ENCODE assay signal across 8 cellular contexts in the genomic region with DNA sequence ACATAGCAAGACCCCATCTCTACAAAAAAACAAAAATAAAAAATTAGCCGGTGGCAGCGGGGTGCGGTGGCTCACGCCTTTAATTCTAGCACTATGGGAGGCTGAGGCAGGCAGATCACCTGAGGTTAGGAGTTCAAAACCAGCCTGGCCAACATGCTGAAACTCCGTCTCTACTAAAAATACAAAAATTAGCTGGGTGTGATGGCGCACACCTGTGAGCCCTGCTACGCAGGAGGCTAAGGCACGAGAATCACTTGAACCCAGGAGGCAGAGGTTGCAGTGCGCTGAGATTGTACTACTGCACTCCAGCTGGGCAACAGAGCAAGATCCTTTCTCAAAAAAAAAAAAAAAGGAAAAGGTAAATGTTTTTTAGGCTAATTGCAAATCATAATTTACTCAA. TPM values are rescaled to one million over a fixed set of nuclear protein-coding genes. Genes with fewer than 3 reads are reported as not detected.
A peak's percentile ranks its signal among the peaks of the same experiment; 100 is the strongest.
DNase-seq lines count a peak whose midpoint lies in the region; ATAC-seq and TF ChIP-seq lines count a peak whose summit lies in the region.
"Not testable (repeated sequence)": the region's sequence is repeated elsewhere in the genome, so short reads cannot be mapped to it uniquely, and the experiment has no call there.

No MANE protein-coding gene starts in this region.

- not testable (repeated sequence) for H3K27me3 ChIP-seq in AG04450 (ENCODE audit: control insufficient read depth, insufficient read depth, low read length); HL-60 (ENCODE audit: insufficient read depth, poor library complexity, severe bottlenecking); mammary epithelial cell (ENCODE audit: insufficient read depth, low read length); foreskin keratinocyte; lower lobe of right lung (ENCODE audit: low read depth); neutrophil; spleen (replicated peaks in 1 of 7)

- not testable (repeated sequence) for TF ChIP-seq POLR2A in spleen (IDR thresholded peaks at IDR 0.05)

- not testable (repeated sequence) for H3K9ac ChIP-seq in SK-N-MC (ENCODE audit: insufficient read length)
- peak overlapping the region; percentile 97 for H3K9ac ChIP-seq in mammary epithelial cell (ENCODE audit: insufficient read depth, low read length)

- peak overlapping the region; percentile 91 for H3K4me2 ChIP-seq in mammary epithelial cell (ENCODE audit: insufficient read depth, low read depth, low read length)

- H3K27ac ChIP-seq in AG04450 (ENCODE audit: low read depth, low read length) (peak overlapping the region; percentile 76), HL-60 (replicated peaks) (peak overlapping the region; percentile 56), SK-N-MC (peak overlapping the region; percentile 91), mammary epithelial cell (ENCODE audit: insufficient read depth, low read depth, low read length) (peak overlapping the region; percentile 99), foreskin keratinocyte (peak overlapping the region; percentile 99), lower lobe of right lung (peak overlapping the region; percentile 94), neutrophil (peak overlapping the region; percentile 98), spleen (peak overlapping the region; percentile 44 to 98 (median 92))

- H3K79me2 ChIP-seq in mammary epithelial cell (ENCODE audit: insufficient read depth, low read length) = peaks cover 77% of the 10 kb centered on the region

- H3K4me1 ChIP-seq in mammary epithelial cell (ENCODE audit: insufficient read depth, low read length) = peaks cover 63% of the 10 kb centered on the region
- H3K4me1 ChIP-seq in foreskin keratinocyte = peaks cover 40% of the 10 kb centered on the region
- H3K4me1 ChIP-seq in lower lobe of right lung = peaks cover 73% of the 10 kb centered on the region
- H3K4me1 ChIP-seq in neutrophil (ENCODE audit: control insufficient read depth in 1 of 2, insufficient read depth in 1 of 2, low read depth in 1 of 2, low read length in 1 of 2) = peaks cover 73 to 75% of the 10 kb centered on the region in 2 experiments
- peaks cover 65 to 93% (median 85%) of the 10 kb centered on the region in 6 donors for H3K4me1 ChIP-seq in spleen

- peak overlapping the region; percentile 31 for H3K4me3 ChIP-seq in AG04450 (ENCODE audit: low read depth, low read length)
- H3K4me3 ChIP-seq in HL-60 (replicated peaks; ENCODE audit: insufficient read depth, low read length) = not testable (repeated sequence)
- H3K4me3 ChIP-seq in SK-N-MC = peak overlapping the region; percentile 73
- H3K4me3 ChIP-seq in mammary epithelial cell (replicated peaks in 1 of 3; ENCODE audit: insufficient read depth in 1 of 3, low read depth in 2 of 3, low read length in 3 of 3) = peak overlapping the region in 1 of 3 experiments; percentile 36
- H3K4me3 ChIP-seq in lower lobe of right lung = peak overlapping the region; percentile 2
- peak overlapping the region; percentile 49 to 66 for H3K4me3 ChIP-seq in neutrophil (ENCODE audit: low read depth in 1 of 2, low read length in 1 of 2)
- peak overlapping the region in 1 of 8 donors; percentile 41 for H3K4me3 ChIP-seq in spleen

- dilution Hi-C loops in mammary epithelial cell (cut with HindIII; ENCODE audit: low sequenced_read_pairs) = not testable (repeated sequence)

- TF ChIP-seq CTCF in AG04450 (IDR thresholded peaks at IDR 0.05; ENCODE audit: low read depth, low read length); HL-60 (IDR thresholded peaks at IDR 0.05; ENCODE audit: insufficient read depth, low read length); mammary epithelial cell (conservative IDR thresholded peaks at IDR 0.05 in 1 of 2, IDR thresholded peaks at IDR 0.05 in 1 of 2; ENCODE audit: extremely low read depth in 1 of 2, insufficient read depth in 1 of 2, low read depth in 1 of 2, low read length in 2 of 2); foreskin keratinocyte (conservative IDR thresholded peaks at IDR 0.05); lower lobe of right lung (IDR thresholded peaks at IDR 0.05); neutrophil (IDR thresholded peaks at IDR 0.05); spleen (IDR thresholded peaks at IDR 0.05 in 8 of 11, conservative IDR thresholded peaks at IDR 0.05 in 3 of 11): not testable (repeated sequence)

- H4K20me1 ChIP-seq in mammary epithelial cell (ENCODE audit: insufficient read depth, low read length) = not testable (repeated sequence)

- intact Hi-C loops in mammary epithelial cell (cut with micrococcal nuclease); lower lobe of right lung (cut with DNase I); spleen (cut with DNase I; ENCODE audit: low total_unique reads): not testable (repeated sequence)

- not testable (repeated sequence) for ATAC-seq in foreskin keratinocyte, lower lobe of right lung

- WGBS in mammary epithelial cell (ENCODE audit: low coverage, missing lambda C conversion rate) = 95% methylated on average over 9 of the region's 9 CpGs
- WGBS in spleen, 5 donors = 90 to 100% (median 94%) methylated on average over 9 of the region's 9 CpGs

- in situ Hi-C loops in mammary epithelial cell (cut with MboI; ENCODE audit: low sequenced_read_pairs in 2 of 2) = loop anchor here in 1 of 2 donors (25.0 kb wide), 1 partner anchor 345 kb away; a partner anchor contains a TSS

- POLR2A ChIA-PET in AG04450 (lab: Yijun Ruan, JAX) = interaction anchor here (1.6 kb wide), 1 partner anchor 13 kb away, joined by 4 read pairs; no protein-coding TSS in a partner anchor

- H2AFZ ChIP-seq in mammary epithelial cell (ENCODE audit: low read depth, low read length) = not testable (repeated sequence)

- CTCF ChIA-PET in AG04450 (lab: Charles Lee); mammary epithelial cell (lab: Charles Lee; ENCODE audit: low non-redundant PET): not testable (repeated sequence)

- not testable (repeated sequence) for DNase-seq in AG04450 (ENCODE audit: low read depth, low spot score); HL-60 (ENCODE audit: low read depth in 1 of 2, low spot score in 1 of 2); SK-N-MC (ENCODE audit: low read depth, low spot score); mammary epithelial cell; foreskin keratinocyte; lower lobe of right lung; spleen

- BruUV-seq in mammary epithelial cell (replicated peaks; lab: Mats Ljungman, UMichigan) = not testable (repeated sequence)

- H3K36me3 ChIP-seq in SK-N-MC (ENCODE audit: insufficient read depth, low read length); mammary epithelial cell (ENCODE audit: insufficient read depth, low read length); lower lobe of right lung; neutrophil; spleen: not testable (repeated sequence)

- not testable (repeated sequence) for H3K9me3 ChIP-seq in AG04450 (ENCODE audit: control insufficient read depth, insufficient read depth, low read length); SK-N-MC (ENCODE audit: low read depth, low read length); mammary epithelial cell (replicated peaks; ENCODE audit: insufficient read depth, low read length); lower lobe of right lung; neutrophil; spleen

RNA-seq across cellular contexts. Expression of a gene that starts 3.2 kb away (rescaled TPM):
- polyA plus RNA-seq in AG04450 (2011; rRNA removed) = 23.9 and 24.5 TPM in 2 replicates
- 16.0 and 17.6 TPM in 2 replicates for polyA minus RNA-seq in AG04450 (2011; rRNA and poly(A)+ RNA removed)
- total RNA-seq in mammary epithelial cell = 10 to 100 TPM; 30.8 to 60.7 TPM
- polyA plus RNA-seq in mammary epithelial cell = 56.7 TPM
- polyA minus RNA-seq in mammary epithelial cell = 35.7 TPM
- 49.3 and 59.0 TPM in 2 replicates for total RNA-seq in foreskin keratinocyte
- polyA plus RNA-seq in foreskin keratinocyte = 47.0 and 56.0 TPM in 2 replicates
- 34.5 TPM for total RNA-seq in lower lobe of right lung
- total RNA-seq in spleen = 10 to 100 TPM; 43.4 to 67.5 (median 54.2) TPM
- polyA plus RNA-seq in spleen = 10 to 100 TPM; 24.8 to 42.7 (median 29.6) TPM

RNA-seq across cellular contexts. Expression of a gene that starts 57.5 kb away (rescaled TPM):
- polyA plus RNA-seq in AG04450 (2011; rRNA removed) = 7.2 and 10.7 TPM in 2 replicates
- 11.3 and 20.1 TPM in 2 replicates for polyA minus RNA-seq in AG04450 (2011; rRNA and poly(A)+ RNA removed)
- 10 to 100 TPM; 52.1 to 59.7 TPM for total RNA-seq in mammary epithelial cell
- polyA plus RNA-seq in mammary epithelial cell = 22.5 TPM
- 105 TPM for polyA minus RNA-seq in mammary epithelial cell
- 35.0 and 35.9 TPM in 2 replicates for total RNA-seq in foreskin keratinocyte
- 19.7 and 20.6 TPM in 2 replicates for polyA plus RNA-seq in foreskin keratinocyte
- total RNA-seq in lower lobe of right lung = 28.2 TPM
- 10 to 100 TPM; 40.3 to 65.2 (median 48.0) TPM for total RNA-seq in spleen
- polyA plus RNA-seq in spleen = 10 to 100 TPM; 42.2 to 65.9 (median 65.1) TPM
